19 cellular contexts compared by ENCODE assay signal in genomic region chr6:169291148-169291547, GRCh38. TPM values are rescaled to one million over a fixed set of nuclear protein-coding genes. Genes with fewer than 3 reads are reported as not detected.
A peak's percentile ranks its signal among the peaks of the same experiment; 100 is the strongest.
DNase-seq lines count a peak whose midpoint lies in the region; ATAC-seq and TF ChIP-seq lines count a peak whose summit lies in the region.
"Had no signal": no experiment of that assay in that cellular context is flagged by ENCODE, and none has a peak within 500 bp of the region (broad histone marks: within the 10 kb centered on the region; RNA-seq: fewer than 3 reads in every experiment).

No MANE protein-coding gene starts in this region.

- no peak overlapping the region for H2AK5ac ChIP-seq in trophoblast cell (ENCODE audit: low read length)

- H3K27me3 Mint-ChIP-seq in HFFc6 (ENCODE audit: insufficient read depth) = no peaks in the 10 kb centered on the region; the same call in 1 of the 2 replicates
- peaks cover 7% of the 10 kb centered on the region for H3K27me3 Mint-ChIP-seq in activated T-cell treated with anti-CD3 and anti-CD28 coated beads, Interleukin-2, amount 50 U/mL, for 4 hours (ENCODE audit: low read depth)

- no peaks in the 10 kb centered on the region for H3K36me3 Mint-ChIP-seq in HFFc6 (ENCODE audit: low read depth)
- H3K36me3 Mint-ChIP-seq in activated T-cell treated with anti-CD3 and anti-CD28 coated beads, Interleukin-2, amount 50 U/mL, for 4 hours (ENCODE audit: insufficient read depth) = no peaks in the 10 kb centered on the region
- H3K36me3 Mint-ChIP-seq: CD8-positive, alpha-beta T cell had no signal

- H3K27ac ChIP-seq in BLaER1 treated with 17β-estradiol and CSF1 and Interleukin-3, amounts not matched to agents 10 nM and 100 nM = peak overlapping the region in 10 of 11 experiments; percentile 37 to 86 (median 76); a peak in 17 of 22 replicates
- peak overlapping the region; percentile 93 for H3K27ac ChIP-seq in epithelial cell of prostate
- no peak overlapping the region for H3K27ac ChIP-seq in trophoblast cell (ENCODE audit: low read depth, low read length)
- peak overlapping the region in 1 of 2 donors; percentile 71 for H3K27ac ChIP-seq in coronary artery
- H3K27ac ChIP-seq: SJSA1 had no signal

- H3K9me3 Mint-ChIP-seq in HFFc6 = no peaks in the 10 kb centered on the region
- H3K9me3 Mint-ChIP-seq in activated T-cell treated with anti-CD3 and anti-CD28 coated beads, Interleukin-2, amount 50 U/mL, for 4 hours = no peaks in the 10 kb centered on the region
- H3K9me3 Mint-ChIP-seq: CD8-positive, alpha-beta T cell; GM23338 had no signal

- H4K20me1 ChIP-seq in BLaER1 treated with 17β-estradiol and CSF1 and Interleukin-3, amounts not matched to agents 10 nM and 100 nM = no peaks in the 10 kb centered on the region

- peaks cover 0 to 27% (median 0%) of the 10 kb centered on the region in 11 experiments; a peak in 8 of 22 replicates for H3K9me3 ChIP-seq in BLaER1 treated with 17β-estradiol and CSF1 and Interleukin-3, amounts not matched to agents 10 nM and 100 nM (replicated peaks in 1 of 11)
- H3K9me3 ChIP-seq in trophoblast cell (ENCODE audit: insufficient read depth, low read depth, low read length) = peaks cover 5% of the 10 kb centered on the region
- H3K9me3 ChIP-seq: BE2C, SJSA1 had no signal

- WGBS in trophoblast cell (ENCODE audit: extremely low coverage, insufficient coverage, insufficient read length) = no CpG with 5 or more reads among the region's 9 CpGs

- no peak for ATAC-seq in HG02623 (IDR thresholded peaks at IDR 0.05; ENCODE audit: unreplicated experiment)
- ATAC-seq in activated T-cell treated with anti-CD3 and anti-CD28 coated beads, Interleukin-2, amount 50 U/mL, for 4 hours = no peak
- ATAC-seq: CD8-positive, alpha-beta T cell; GM23338 had no signal

- H3K18ac ChIP-seq in trophoblast cell (ENCODE audit: low read length) = no peak overlapping the region

- H4K8ac ChIP-seq in trophoblast cell (ENCODE audit: low read depth, low read length) = no peak overlapping the region

- no peak overlapping the region for H3K4me3 ChIP-seq in BLaER1 treated with 17β-estradiol and CSF1 and Interleukin-3, amounts not matched to agents 10 nM and 100 nM
- H3K4me3 ChIP-seq in trophoblast cell (ENCODE audit: low read depth, low read length) (no peak overlapping the region), coronary artery (no peak overlapping the region)
- H3K4me3 ChIP-seq: GM23338, SJSA1 had no signal

- H3K36me3 ChIP-seq in BLaER1 treated with 17β-estradiol and CSF1 and Interleukin-3, amounts not matched to agents 10 nM and 100 nM = no peaks in the 10 kb centered on the region
- no peaks in the 10 kb centered on the region for H3K36me3 ChIP-seq in trophoblast cell (ENCODE audit: control insufficient read depth in 1 of 2, insufficient read depth in 2 of 2, low read length in 2 of 2)
- H3K36me3 ChIP-seq: BE2C, SJSA1 had no signal

- H3K4me2 ChIP-seq in BLaER1 treated with 17β-estradiol and CSF1 and Interleukin-3, amounts not matched to agents 10 nM and 100 nM = peak overlapping the region in 8 of 11 experiments; percentile 64 to 84 (median 78); a peak in 17 of 22 replicates
- H3K4me2 ChIP-seq in trophoblast cell (ENCODE audit: low read length) = no peak overlapping the region
- H3K4me2 ChIP-seq: GM23338 had no signal

- H2BK12ac ChIP-seq in trophoblast cell (ENCODE audit: low read length) = peak overlapping the region; percentile 38

- H2BK120ac ChIP-seq in trophoblast cell (ENCODE audit: insufficient read depth, low read length, poor library complexity) = no peak overlapping the region

- no peak overlapping the region for H3K23ac ChIP-seq in trophoblast cell (ENCODE audit: low read length)

- H3K27ac Mint-ChIP-seq in HFFc6 = peak overlapping the region; percentile 86
- H3K27ac Mint-ChIP-seq: CD8-positive, alpha-beta T cell; GM23338 had no signal

- peak overlapping the region in 4 of 11 experiments; percentile 5 to 68 (median 42); a peak in 5 of 22 replicates for H3K9ac ChIP-seq in BLaER1 treated with 17β-estradiol and CSF1 and Interleukin-3, amounts not matched to agents 10 nM and 100 nM
- no peak overlapping the region for H3K9ac ChIP-seq in trophoblast cell (ENCODE audit: low read length)

- H3K14ac ChIP-seq in trophoblast cell (ENCODE audit: low read length) = no peak overlapping the region

- no peak overlapping the region for H3K4me3 Mint-ChIP-seq in HFFc6
- no peak overlapping the region for H3K4me3 Mint-ChIP-seq in activated T-cell treated with anti-CD3 and anti-CD28 coated beads, Interleukin-2, amount 50 U/mL, for 4 hours
- H3K4me3 Mint-ChIP-seq: CD8-positive, alpha-beta T cell; GM23338 had no signal

- no peaks in the 10 kb centered on the region for H3K79me1 ChIP-seq in trophoblast cell (ENCODE audit: low read length)

- TF ChIP-seq CTCF in HFFc6 (IDR thresholded peaks at IDR 0.05) (no peak), coronary artery (IDR thresholded peaks at IDR 0.05) (no peak)

- no peak overlapping the region for H2AFZ ChIP-seq in trophoblast cell (ENCODE audit: insufficient read depth, low read length, poor library complexity)
- H2AFZ ChIP-seq: GM23338 had no signal

- DNase-seq in HFFc6 (no peak), epithelial cell of prostate (ENCODE audit: low read depth, low spot score) (no peak), trophoblast cell (peak in 1 of 2 donors; percentile 45), coronary artery (ENCODE audit: low spot score) (no peak), NCI-H1105 (lab: John Stamatoyannopoulos, UW) (no peak)
- no peak for DNase-seq in activated T-cell treated with anti-CD3 and anti-CD28 coated beads, Interleukin-2, amount 50 U/mL, for 4 hours
- DNase-seq: BE2C; CD8-positive, alpha-beta T cell; HCEC 1CT; KG1; MV-4-11; NCI-H1417; NCI-H187 treated with DMSO at 0.1 percent for 48 hours; NCI-H226; NCI-H524 had no signal

- no peak overlapping the region for H4K91ac ChIP-seq in trophoblast cell (ENCODE audit: low read depth, low read length)

- H3K4me1 Mint-ChIP-seq in HFFc6 (ENCODE audit: low read depth) = peaks cover 64% of the 10 kb centered on the region
- H3K4me1 Mint-ChIP-seq in activated T-cell treated with anti-CD3 and anti-CD28 coated beads, Interleukin-2, amount 50 U/mL, for 4 hours (ENCODE audit: low read depth) = no peaks in the 10 kb centered on the region

- peaks cover 10 to 71% (median 61%) of the 10 kb centered on the region in 10 experiments; a peak in 19 of 20 replicates for H3K4me1 ChIP-seq in BLaER1 treated with 17β-estradiol and CSF1 and Interleukin-3, amounts not matched to agents 10 nM and 100 nM
- peaks cover 3 to 4% of the 10 kb centered on the region in 2 experiments for H3K4me1 ChIP-seq in trophoblast cell (ENCODE audit: control insufficient read depth in 1 of 2, insufficient read depth in 2 of 2, low read length in 2 of 2)
- H3K4me1 ChIP-seq: BE2C had no signal

- H4K12ac ChIP-seq in trophoblast cell (ENCODE audit: low read depth, low read length) = no peak overlapping the region

- no peaks in the 10 kb centered on the region for H3K79me2 ChIP-seq in trophoblast cell (ENCODE audit: control insufficient read depth, insufficient read depth, low read length, poor library complexity)

- no peaks in the 10 kb centered on the region for H3K27me3 ChIP-seq in BLaER1 treated with 17β-estradiol and CSF1 and Interleukin-3, amounts not matched to agents 10 nM and 100 nM
- H3K27me3 ChIP-seq in trophoblast cell (ENCODE audit: insufficient read depth, low read length) = no peaks in the 10 kb centered on the region
- H3K27me3 ChIP-seq: BE2C, SJSA1 had no signal

- H2BK5ac ChIP-seq in trophoblast cell (ENCODE audit: low read depth, low read length, poor library complexity) = no peak overlapping the region

- no peak overlapping the region for H3K4ac ChIP-seq in trophoblast cell (ENCODE audit: low read depth, low read length)

RNA-seq across cellular contexts. Expression of gene THBS2, which starts 37.5 kb away (rescaled TPM):
- total RNA-seq in HFFc6 (2021; fragmentation: NEBNext Ultra II Directional; extraction: Animal tissue kit (Norgen Biotek cat#: 25700)) = 100 to 1,000 TPM; 156 to 254 (median 218) TPM
- polyA plus RNA-seq in trophoblast cell (2013) = 0.12 and 0.24 TPM in 2 replicates
- total RNA-seq in activated T-cell treated with anti-CD3 and anti-CD28 coated beads, Interleukin-2, amount 50 U/mL, for 4 hours = under 1 TPM in 2 of 3 donors, not detected in 1; 0.05 to 0.18 TPM
- total RNA-seq: CD8-positive, alpha-beta T cell; SJSA1 had no signal

Comparison
In these comparisons a context has a peak if more than half of its experiments do, and no peak if none do; other contexts are left out.
1. RNA of gene THBS2, which starts 37.5 kb away (total RNA-seq): 156 to 254 TPM in HFFc6; 0.05 to 0.18 TPM in activated T-cell treated with anti-CD3 and anti-CD28 coated beads, Interleukin-2, amount 50 U/mL, for 4 hours; every median in the first group is over 100 times any median in the second.